In the genomic region with DNA sequence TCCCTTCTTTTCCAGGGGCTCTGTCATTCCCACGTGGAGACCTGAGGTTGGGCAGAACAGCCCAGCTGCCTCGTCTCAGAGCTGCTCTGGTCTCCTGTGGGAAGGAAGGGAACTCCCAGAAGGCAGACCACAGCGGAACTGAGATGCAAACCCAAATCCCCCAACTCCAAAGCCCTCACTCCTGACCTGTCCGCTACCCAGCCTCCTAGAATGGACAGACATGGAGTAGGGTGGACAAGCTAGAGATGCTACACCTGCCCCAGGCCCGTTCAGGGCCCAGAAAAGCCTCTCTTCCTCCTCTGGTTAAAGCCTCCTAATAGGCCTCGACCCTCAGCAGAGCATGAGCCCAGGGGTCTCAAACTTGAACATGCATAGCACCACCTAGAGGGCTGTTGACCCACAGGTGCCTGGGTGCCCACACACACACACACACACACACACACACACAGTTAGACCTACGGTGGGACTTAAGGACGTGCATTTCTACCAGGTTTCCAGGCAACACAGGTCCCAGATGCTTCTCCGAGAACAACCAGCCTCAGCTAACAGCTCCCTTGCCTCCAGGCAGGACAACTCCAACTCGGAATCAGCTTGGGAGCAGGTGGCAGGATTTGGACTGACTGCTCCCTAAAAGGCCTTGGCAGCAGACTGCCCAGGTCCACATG, we compare ENCODE assay signal across 10 cellular contexts.
DNase-seq lines count a peak whose midpoint lies in the region; ATAC-seq and TF ChIP-seq lines count a peak whose summit lies in the region.
"Had no signal": no experiment of that assay in that cellular context is flagged by ENCODE, and none has a peak within 500 bp of the region (broad histone marks: within the 10 kb centered on the region; RNA-seq: fewer than 3 reads in every experiment).

No MANE protein-coding gene starts in this region.

- no peak overlapping the region for H2AFZ ChIP-seq in OCI-LY1 (ENCODE audit: low read length)

- no peak overlapping the region for H3K4me3 Mint-ChIP-seq in activated T-cell treated with anti-CD3 and anti-CD28 coated beads, Interleukin-2, amount 50 U/mL, for 4 hours

- peak; percentile 24; the same call in 1 of the 2 replicates for TF ChIP-seq CTCF in OCI-LY1 (IDR thresholded peaks at IDR 0.05; ENCODE audit: low read length)
- TF ChIP-seq CTCF in dorsolateral prefrontal cortex (IDR thresholded peaks at IDR 0.05 in 54 of 56, conservative IDR thresholded peaks at IDR 0.05 in 2 of 56; ENCODE audit: low read depth in 1 of 56, partially characterized antibody in 56 of 56) = no peak
- TF ChIP-seq CTCF in tibial nerve (IDR thresholded peaks at IDR 0.05) = no peak

- ATAC-seq in GM18505 (IDR thresholded peaks at IDR 0.05; ENCODE audit: unreplicated experiment) = no peak
- no peak for ATAC-seq in activated T-cell treated with anti-CD3 and anti-CD28 coated beads, Interleukin-2, amount 50 U/mL, for 4 hours

- H3K4me1 Mint-ChIP-seq in activated T-cell treated with anti-CD3 and anti-CD28 coated beads, Interleukin-2, amount 50 U/mL, for 4 hours (ENCODE audit: low read depth) = no peaks in the 10 kb centered on the region

- H3K79me2 ChIP-seq in OCI-LY1 (ENCODE audit: insufficient read depth, low read length) = no peaks in the 10 kb centered on the region

- no peak for TF ChIP-seq POLR2A in tibial nerve (IDR thresholded peaks at IDR 0.05)
- TF ChIP-seq POLR2A in GM18505 (IDR thresholded peaks at IDR 0.05; ENCODE audit: borderline replicate concordance, extremely low read depth, insufficient read depth, insufficient read length) = no peak

- no peak overlapping the region for H3K4me2 ChIP-seq in OCI-LY1 (ENCODE audit: low read length)

- H3K4me3 ChIP-seq in OCI-LY1 (ENCODE audit: low read depth, low read length, poor library complexity, severe bottlenecking) (no peak overlapping the region), dorsolateral prefrontal cortex (no peak overlapping the region), mucosa of rectum (ENCODE audit: low read length in 2 of 2) (no peak overlapping the region), tibial nerve (no peak overlapping the region)
- H3K4me3 ChIP-seq: mucosa of descending colon had no signal

- no peaks in the 10 kb centered on the region for H3K36me3 Mint-ChIP-seq in activated T-cell treated with anti-CD3 and anti-CD28 coated beads, Interleukin-2, amount 50 U/mL, for 4 hours (ENCODE audit: insufficient read depth)

- in situ Hi-C loops in ACHN (cut with HindIII; ENCODE audit: low pct_ligation_motif_present, low pct_unique_long_range_greater_than_20kb, low sequenced_read_pairs) = no loop called here

- H3K9me2 ChIP-seq in OCI-LY1 (ENCODE audit: low read depth, low read length) = no peaks in the 10 kb centered on the region

- WGBS in tibial nerve, 2 donors = 44 to 51% methylated on average over 9 to 10 of the region's 10 CpGs

- intact Hi-C loops in dorsolateral prefrontal cortex (cut with DNase I) = loop anchor here in 1 of 2 donors (5.0 kb wide), 1 partner anchor 33 kb away; no protein-coding TSS in a partner anchor

- TF ChIP-seq EP300 in tibial nerve (IDR thresholded peaks at IDR 0.05) = no peak

- no peaks in the 10 kb centered on the region for H3K9me3 Mint-ChIP-seq in activated T-cell treated with anti-CD3 and anti-CD28 coated beads, Interleukin-2, amount 50 U/mL, for 4 hours

- no peaks in the 10 kb centered on the region for H4K20me1 ChIP-seq in OCI-LY1 (ENCODE audit: insufficient read depth, low read length)

- DNase-seq in dorsolateral prefrontal cortex = no peak
- DNase-seq in tibial nerve (ENCODE audit: low spot score in 2 of 2) = no peak
- no peak for DNase-seq in ACHN
- DNase-seq in activated T-cell treated with anti-CD3 and anti-CD28 coated beads, Interleukin-2, amount 50 U/mL, for 4 hours = no peak
- DNase-seq: activated CD8-positive, alpha-beta memory T cell treated with anti-CD3 and anti-CD28 coated beads, Interleukin-2, amount 50 U/mL, for 4 hours; NCI-H2081 treated with DMSO at 0.1 percent for 48 hours had no signal

- H3K36me3 ChIP-seq in OCI-LY1 (ENCODE audit: insufficient read depth, low read length) (no peaks in the 10 kb centered on the region), mucosa of rectum (ENCODE audit: control insufficient read depth in 2 of 2, insufficient read depth in 2 of 2, low read length in 2 of 2) (no peaks in the 10 kb centered on the region), tibial nerve (no peaks in the 10 kb centered on the region)

- H3K27ac ChIP-seq in OCI-LY1 (ENCODE audit: low read depth, low read length, poor library complexity, severe bottlenecking) (no peak overlapping the region), dorsolateral prefrontal cortex (peak overlapping the region in 51 of 59 donors; percentile 15 to 93 (median 64)), mucosa of rectum (ENCODE audit: low read depth in 2 of 2, low read length in 2 of 2) (peak overlapping the region; percentile 43 to 49), tibial nerve (peak overlapping the region; percentile 68 to 94 (median 85))

- H3F3A ChIP-seq in OCI-LY1 (ENCODE audit: insufficient read depth, low read length) = no peaks in the 10 kb centered on the region

- no peaks in the 10 kb centered on the region for H3K4me1 ChIP-seq in OCI-LY1 (ENCODE audit: insufficient read depth, low read length, severe bottlenecking)
- H3K4me1 ChIP-seq in mucosa of rectum (ENCODE audit: control insufficient read depth in 2 of 2, insufficient read depth in 2 of 2, low read length in 2 of 2) = peaks cover 24 to 30% of the 10 kb centered on the region in 2 donors
- peaks cover 10 to 100% (median 90%) of the 10 kb centered on the region in 4 donors for H3K4me1 ChIP-seq in tibial nerve

- H3K9me3 ChIP-seq in OCI-LY1 (ENCODE audit: low read length) (no peaks in the 10 kb centered on the region), mucosa of rectum (ENCODE audit: control insufficient read depth in 2 of 2, low read length in 2 of 2) (no peaks in the 10 kb centered on the region), tibial nerve (no peaks in the 10 kb centered on the region)
- H3K9me3 ChIP-seq: mucosa of descending colon had no signal

- H3K27me3 Mint-ChIP-seq in activated T-cell treated with anti-CD3 and anti-CD28 coated beads, Interleukin-2, amount 50 U/mL, for 4 hours (ENCODE audit: low read depth) = peaks cover 33% of the 10 kb centered on the region

- H3K9ac ChIP-seq in OCI-LY1 (ENCODE audit: low read length) (no peak overlapping the region), mucosa of rectum (ENCODE audit: low read depth in 1 of 2, low read length in 2 of 2) (no peak overlapping the region)

- H3K27me3 ChIP-seq in OCI-LY1 (ENCODE audit: insufficient read depth, low read length) = no peaks in the 10 kb centered on the region
- H3K27me3 ChIP-seq in dorsolateral prefrontal cortex = no peaks in the 10 kb centered on the region
- no peaks in the 10 kb centered on the region for H3K27me3 ChIP-seq in mucosa of rectum (ENCODE audit: control insufficient read depth in 2 of 2, insufficient read depth in 2 of 2, low read length in 2 of 2)
- H3K27me3 ChIP-seq in tibial nerve = no peaks in the 10 kb centered on the region
